Comparison of ENCODE assay signal across 9 cellular contexts in the genomic region with DNA sequence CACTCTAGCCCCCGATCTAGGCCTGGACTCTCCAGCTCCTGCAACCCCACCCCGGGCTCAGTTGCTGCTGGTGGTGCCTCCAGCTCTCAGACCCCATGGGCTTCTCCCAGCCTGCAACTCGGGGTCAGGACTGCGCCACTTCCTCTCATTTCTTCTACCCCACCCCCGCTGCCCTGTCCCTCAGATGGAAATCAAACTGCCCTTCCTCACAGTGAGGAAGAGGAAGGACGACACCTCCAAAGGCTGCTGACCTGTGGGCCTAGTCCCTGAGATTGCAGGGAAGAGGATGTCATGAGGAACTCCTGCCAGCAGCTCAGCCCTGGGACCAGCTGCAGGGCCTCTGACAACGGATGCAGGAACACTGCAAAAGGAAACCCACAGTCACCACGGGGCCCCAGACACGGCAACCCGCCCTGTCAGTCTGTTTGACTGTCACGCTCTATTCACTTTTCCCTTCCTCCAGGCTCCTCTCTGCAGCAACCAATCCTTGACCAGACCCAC. TPM values are rescaled to one million over a fixed set of nuclear protein-coding genes. Genes with fewer than 3 reads are reported as not detected.
DNase-seq lines count a peak whose midpoint lies in the region; ATAC-seq and TF ChIP-seq lines count a peak whose summit lies in the region.
"Had no signal": no experiment of that assay in that cellular context is flagged by ENCODE, and none has a peak within 500 bp of the region (broad histone marks: within the 10 kb centered on the region; RNA-seq: fewer than 3 reads in every experiment).

No MANE protein-coding gene starts in this region.

- ATAC-seq in activated CD4-positive, CD25-positive, alpha-beta regulatory T cell treated with anti-CD3 and anti-CD28 coated beads, Interleukin-2, amount 50 U/mL, for 24 hours = peak; percentile 52 to 61
- ATAC-seq in Right ventricle myocardium inferior (peak; percentile 17), GM18505 (IDR thresholded peaks at IDR 0.05; ENCODE audit: unreplicated experiment) (no peak)
- ATAC-seq: A549 had no signal

- no peaks in the 10 kb centered on the region for H3K27me3 ChIP-seq in KMS-11 (ENCODE audit: insufficient read depth, low read depth)

- H3K9ac ChIP-seq in KMS-11 = no peak overlapping the region

- peak overlapping the region; percentile 76 for H3K4me2 ChIP-seq in KMS-11

- H4K20me1 ChIP-seq in KMS-11 (ENCODE audit: insufficient read depth) = peaks cover 8% of the 10 kb centered on the region; the same call in 1 of the 2 replicates

- H2AFZ ChIP-seq in KMS-11 (ENCODE audit: low read depth) = no peak overlapping the region

- intact Hi-C loops in Right ventricle myocardium inferior (cut with DNase I) = loop anchor here (5.0 kb wide), 1 partner anchor 44 kb away; no protein-coding TSS in a partner anchor

- no peak for DNase-seq in activated CD4-positive, CD25-positive, alpha-beta regulatory T cell treated with anti-CD3 and anti-CD28 coated beads, Interleukin-2, amount 50 U/mL, for 72 hours
- DNase-seq in activated CD8-positive, alpha-beta memory T cell treated with anti-CD3 and anti-CD28 coated beads, Interleukin-2, amount 50 U/mL, for 4 hours = peak; percentile 44
- peak; percentile 86 for DNase-seq in Right ventricle myocardium inferior (ENCODE audit: missing footprints)
- peak; percentile 78 for DNase-seq in stimulated activated CD4-positive, alpha-beta T cell treated with anti-CD3 and anti-CD28 coated beads, Interleukin-15, amount 100 ng/mL, for 24 hours
- no peak for DNase-seq in DMS 273 treated with DMSO at 0.1 percent for 48 hours (lab: John Stamatoyannopoulos, UW)

- TF ChIP-seq CTCF in KMS-11 (conservative IDR thresholded peaks at IDR 0.05; ENCODE audit: low read depth, low read length) = no peak

- H3K36me3 ChIP-seq in KMS-11 (ENCODE audit: insufficient read depth) = no peaks in the 10 kb centered on the region

- H3K4me1 ChIP-seq in KMS-11 (ENCODE audit: low read depth, poor library complexity, severe bottlenecking) = peaks cover 86% of the 10 kb centered on the region

- H3K4me3 ChIP-seq in KMS-11 (IDR thresholded peaks at IDR 0.05; ENCODE audit: insufficient read depth, low read depth, low read length) = no peak overlapping the region
- H3K4me3 ChIP-seq: A549 had no signal

- H3K79me2 ChIP-seq in KMS-11 (ENCODE audit: insufficient read depth, low read depth) = peaks cover 51% of the 10 kb centered on the region

- TF ChIP-seq POLR2A in GM18505 (IDR thresholded peaks at IDR 0.05; ENCODE audit: borderline replicate concordance, extremely low read depth, insufficient read depth, insufficient read length) = no peak

- peak overlapping the region; percentile 6; the same call in 1 of the 2 replicates for H3K27ac ChIP-seq in KMS-11

RNA-seq across cellular contexts. Expression of a gene that starts 29.3 kb away (rescaled TPM):
- 14.9 TPM for total RNA-seq in Right ventricle myocardium inferior

Comparison
In these comparisons a context has a peak if more than half of its experiments do, and no peak if none do; other contexts are left out.
1. DNase-seq: peak in activated CD8-positive, alpha-beta memory T cell treated with anti-CD3 and anti-CD28 coated beads, Interleukin-2, amount 50 U/mL, for 4 hours (single experiment), Right ventricle myocardium inferior (single experiment) and stimulated activated CD4-positive, alpha-beta T cell treated with anti-CD3 and anti-CD28 coated beads, Interleukin-15, amount 100 ng/mL, for 24 hours (single experiment); none in activated CD4-positive, CD25-positive, alpha-beta regulatory T cell treated with anti-CD3 and anti-CD28 coated beads, Interleukin-2, amount 50 U/mL, for 72 hours (single experiment) and DMS 273 treated with DMSO at 0.1 percent for 48 hours (single experiment).